Comparison of ENCODE assay signal across 14 cellular contexts in the genomic region with DNA sequence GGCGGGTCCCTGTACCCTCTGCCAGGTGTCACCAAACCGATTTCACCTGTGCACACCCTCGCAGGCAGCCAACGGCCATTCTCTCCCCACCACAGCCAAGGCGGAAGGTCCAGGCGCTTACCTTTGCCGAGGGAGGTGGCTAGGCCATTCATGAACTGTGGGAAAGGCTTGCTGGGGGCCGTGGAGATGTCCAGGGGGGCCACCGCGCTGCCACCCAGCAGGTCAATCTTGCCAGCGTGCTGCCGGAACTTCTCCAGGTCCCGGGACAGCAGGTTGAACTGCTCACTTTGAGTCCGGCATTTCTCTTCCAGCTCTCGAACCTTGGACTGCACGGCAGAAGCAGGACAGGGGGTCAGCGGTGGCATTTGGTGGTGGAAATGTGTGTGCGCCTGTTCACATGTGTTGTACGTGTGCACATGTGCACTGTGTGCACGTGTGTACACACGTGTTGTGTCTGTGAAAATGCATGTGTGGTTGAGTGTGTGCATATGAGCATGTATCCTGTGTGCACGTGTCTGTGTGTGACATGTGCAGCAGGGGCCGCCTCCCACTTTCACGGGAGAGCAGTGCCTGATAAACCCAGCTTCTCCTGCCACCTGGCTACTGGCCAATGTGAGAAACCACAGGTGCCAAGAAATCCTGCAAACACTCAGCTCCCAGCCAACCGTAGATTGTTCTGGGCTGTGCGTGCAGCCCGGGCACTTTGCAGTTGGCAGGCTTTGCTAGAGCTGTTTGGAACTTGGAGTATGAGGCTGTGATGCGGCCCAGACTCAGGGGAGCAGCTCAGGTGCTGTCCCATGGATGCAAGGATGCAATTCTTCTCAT.
DNase-seq lines count a peak whose midpoint lies in the region; ATAC-seq and TF ChIP-seq lines count a peak whose summit lies in the region.
"Had no signal": no experiment of that assay in that cellular context is flagged by ENCODE, and none has a peak within 500 bp of the region (broad histone marks: within the 10 kb centered on the region; RNA-seq: fewer than 3 reads in every experiment).

No MANE protein-coding gene starts in this region.

- no peak for TF ChIP-seq POLR2A in IMR-90 (IDR thresholded peaks at IDR 0.05; ENCODE audit: low read depth, low read length)

- H3K56ac ChIP-seq in IMR-90 (ENCODE audit: extremely low read depth, insufficient read depth, low read length): no peak overlapping the region

- H4K91ac ChIP-seq in IMR-90 (ENCODE audit: insufficient read depth, low read depth, low read length): no peak overlapping the region

- no peak overlapping the region for H2BK5ac ChIP-seq in IMR-90 (ENCODE audit: low read depth, low read length, poor library complexity, severe bottlenecking)

- no peak overlapping the region for H3K4me2 ChIP-seq in IMR-90 (ENCODE audit: low read depth, low read length)

- H3K4me1 ChIP-seq in IMR-90 (ENCODE audit: control insufficient read depth, insufficient read depth, low read length): no peaks in the 10 kb centered on the region

- H4K5ac ChIP-seq in IMR-90 (ENCODE audit: low read depth, low read length): no peak overlapping the region

- no peak overlapping the region for H3K4ac ChIP-seq in IMR-90 (ENCODE audit: low read depth, low read length)

- no peaks in the 10 kb centered on the region for H4K20me1 ChIP-seq in IMR-90 (ENCODE audit: insufficient read depth, low read length)

- intact Hi-C loops in IMR-90 (cut with micrococcal nuclease): no loop called here

- no peak overlapping the region for H4K8ac ChIP-seq in IMR-90 (ENCODE audit: low read depth in 2 of 2, low read length in 2 of 2)

- H3K4me3 ChIP-seq in IMR-90 (ENCODE audit: insufficient read depth, low read depth, low read length): no peak overlapping the region
- H3K4me3 ChIP-seq: lung had no signal

- H2AK9ac ChIP-seq in IMR-90 (replicated peaks; ENCODE audit: low read depth, low read length, poor library complexity): no peak overlapping the region

- H3K14ac ChIP-seq in IMR-90 (replicated peaks; ENCODE audit: low read depth, low read length): no peak overlapping the region

- no peak overlapping the region for H2BK20ac ChIP-seq in IMR-90 (ENCODE audit: low read depth, low read length)

- dilution Hi-C loops in IMR-90 (cut with HindIII; ENCODE audit: low sequenced_read_pairs, unreplicated experiment): no loop called here

- H3K18ac ChIP-seq in IMR-90 (ENCODE audit: low read depth, low read length): no peak overlapping the region

- ATAC-seq in IMR-90 (ENCODE audit: low read depth): no peak
- ATAC-seq: activated CD4-positive, CD25-positive, alpha-beta regulatory T cell treated with anti-CD3 and anti-CD28 coated beads, Interleukin-2, amount 50 U/mL, for 24 hours had no signal

- H3K27me3 ChIP-seq in IMR-90 (ENCODE audit: control insufficient read depth, insufficient read depth, low read length): no peaks in the 10 kb centered on the region

- H3K9me3 ChIP-seq in IMR-90 (ENCODE audit: control insufficient read depth, insufficient read depth, low read length): peaks cover 56% of the 10 kb centered on the region

- H3K23ac ChIP-seq in IMR-90 (ENCODE audit: low read depth, low read length): no peak overlapping the region

- no peak overlapping the region for H2BK15ac ChIP-seq in IMR-90 (ENCODE audit: low read depth, low read length)

- H3K9me1 ChIP-seq in IMR-90 (ENCODE audit: insufficient read depth, low read length): no peaks in the 10 kb centered on the region

- in situ Hi-C loops in IMR-90 (cut with MboI; ENCODE audit: low sequenced_read_pairs): no loop called here

- no peaks in the 10 kb centered on the region for H3K36me3 ChIP-seq in IMR-90 (ENCODE audit: control insufficient read depth, insufficient read depth, low read length)

- no peak overlapping the region for H3K27ac ChIP-seq in IMR-90 (ENCODE audit: insufficient read depth, low read length)

- BruUV-seq in IMR-90 (replicated peaks; lab: Mats Ljungman, UMichigan): no TSS peak

- no peak overlapping the region for H3K9ac ChIP-seq in IMR-90 (ENCODE audit: low read depth, low read length)

- TF ChIP-seq CTCF in IMR-90 (conservative IDR thresholded peaks at IDR 0.05; ENCODE audit: low read depth, low read length): no peak

- H3K79me1 ChIP-seq in IMR-90 (ENCODE audit: low read depth in 1 of 2, low read length in 2 of 2): no peaks in the 10 kb centered on the region

- CTCF ChIA-PET in IMR-90 (lab: Yijun Ruan, JAX): no interaction called here

- 80% methylated on average over 2 of the region's 28 CpGs; no CpG with 5 or more reads in 1 of the 2 experiments for WGBS in IMR-90 (ENCODE audit: extremely low coverage in 2 of 2, insufficient read length in 1 of 2), 2 experiments

- DNase-seq in IMR-90: no peak
- peak; percentile 71 for DNase-seq in NCI-H2107 (lab: John Stamatoyannopoulos, UW)
- DNase-seq in cerebellar cortex (ENCODE audit: low spot score): peak; percentile 11
- DNase-seq in occipital lobe (lab: John Stamatoyannopoulos, UW): peak; percentile 72
- no peak for DNase-seq in NK-92 treated with Interleukin-12 subunit alpha and Interleukin-12 subunit beta, amount 100 ng/mL, for 24 hours (lab: John Stamatoyannopoulos, UW)
- no peak for DNase-seq in NOMO-1 treated with DMSO at 0.1 percent for 48 hours (lab: John Stamatoyannopoulos, UW; ENCODE audit: unreplicated experiment)
- no peak for DNase-seq in globus pallidus (ENCODE audit: low spot score)
- no peak for DNase-seq in dedifferentiated amniotic fluid mesenchymal stem cell (ENCODE audit: extremely low spot score)
- DNase-seq: activated CD8-positive, alpha-beta memory T cell treated with anti-CD3 and anti-CD28 coated beads, Interleukin-2, amount 50 U/mL, for 4 hours; activated naive CD8-positive, alpha-beta T cell treated with anti-CD3 and anti-CD28 coated beads, Interleukin-2, amount 10 ng/mL, durations not matched to agents 7 days and 5 days; CD4-positive, alpha-beta memory T cell; stimulated activated CD4-positive, alpha-beta T cell treated with anti-CD3 and anti-CD28 coated beads, Interleukin-12 subunit alpha, Interleukin-12 subunit beta, amount 100 ng/mL, for 4 hours had no signal

- H2AK5ac ChIP-seq in IMR-90 (ENCODE audit: low read depth, low read length): no peak overlapping the region

- no peak overlapping the region for H2BK120ac ChIP-seq in IMR-90 (ENCODE audit: low read depth, low read length)

- POLR2A ChIA-PET in IMR-90 (lab: Charles Lee; ENCODE audit: unreplicated experiment): no interaction called here

- no peak for TF ChIP-seq RAD21 in IMR-90 (IDR thresholded peaks at IDR 0.05; ENCODE audit: low read length)

- H2AFZ ChIP-seq in IMR-90 (replicated peaks; ENCODE audit: low read length, poor library complexity): peak overlapping the region; percentile 43

TF ChIP-seq in IMR-90, 13 proteins besides CTCF, POLR2A, EP300 and RAD21:
- no peak for TF ChIP-seq BHLHE40 (IDR thresholded peaks at IDR 0.05; ENCODE audit: low read depth, low read length)
- no peak for TF ChIP-seq SMC3 (IDR thresholded peaks at IDR 0.05; ENCODE audit: low read depth, low read length)
- TF ChIP-seq MAFK (IDR thresholded peaks at IDR 0.05; ENCODE audit: low read depth, low read length): no peak
- TF ChIP-seq MAZ (IDR thresholded peaks at IDR 0.05; ENCODE audit: borderline replicate concordance, low read depth, low read length): no peak
- TF ChIP-seq MXI1 (IDR thresholded peaks at IDR 0.05; ENCODE audit: borderline replicate concordance, low read depth, low read length): no peak
- TF ChIP-seq, protein P1, sequence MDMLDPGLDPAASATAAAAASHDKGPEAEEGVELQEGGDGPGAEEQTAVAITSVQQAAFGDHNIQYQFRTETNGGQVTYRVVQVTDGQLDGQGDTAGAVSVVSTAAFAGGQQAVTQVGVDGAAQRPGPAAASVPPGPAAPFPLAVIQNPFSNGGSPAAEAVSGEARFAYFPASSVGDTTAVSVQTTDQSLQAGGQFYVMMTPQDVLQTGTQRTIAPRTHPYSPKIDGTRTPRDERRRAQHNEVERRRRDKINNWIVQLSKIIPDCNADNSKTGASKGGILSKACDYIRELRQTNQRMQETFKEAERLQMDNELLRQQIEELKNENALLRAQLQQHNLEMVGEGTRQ (IDR thresholded peaks at IDR 0.05; ENCODE audit: low read depth, low read length): no peak
- TF ChIP-seq, protein P2, sequence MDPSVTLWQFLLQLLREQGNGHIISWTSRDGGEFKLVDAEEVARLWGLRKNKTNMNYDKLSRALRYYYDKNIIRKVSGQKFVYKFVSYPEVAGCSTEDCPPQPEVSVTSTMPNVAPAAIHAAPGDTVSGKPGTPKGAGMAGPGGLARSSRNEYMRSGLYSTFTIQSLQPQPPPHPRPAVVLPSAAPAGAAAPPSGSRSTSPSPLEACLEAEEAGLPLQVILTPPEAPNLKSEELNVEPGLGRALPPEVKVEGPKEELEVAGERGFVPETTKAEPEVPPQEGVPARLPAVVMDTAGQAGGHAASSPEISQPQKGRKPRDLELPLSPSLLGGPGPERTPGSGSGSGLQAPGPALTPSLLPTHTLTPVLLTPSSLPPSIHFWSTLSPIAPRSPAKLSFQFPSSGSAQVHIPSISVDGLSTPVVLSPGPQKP (IDR thresholded peaks at IDR 0.05; ENCODE audit: borderline replicate concordance, low read depth, low read length): no peak
- TF ChIP-seq NFE2L2 (IDR thresholded peaks at IDR 0.05; ENCODE audit: low read depth, low read length): no peak
- TF ChIP-seq RFX5 (IDR thresholded peaks at IDR 0.05; ENCODE audit: low read depth, low read length): no peak
- TF ChIP-seq CHD1 (IDR thresholded peaks at IDR 0.05; ENCODE audit: low read depth, low read length): no peak
- TF ChIP-seq RCOR1 (IDR thresholded peaks at IDR 0.05; ENCODE audit: insufficient replicate concordance, low read length): no peak
- TF ChIP-seq CEBPB (IDR thresholded peaks at IDR 0.05; ENCODE audit: low read depth, low read length): no peak
- no peak for TF ChIP-seq FOS (IDR thresholded peaks at IDR 0.05; ENCODE audit: low read depth, low read length)

Comparison
In these comparisons a context has a peak if more than half of its experiments do, and no peak if none do; other contexts are left out.
1. DNase-seq: peak in NCI-H2107 (single experiment), cerebellar cortex (single experiment) and occipital lobe (single experiment); none in IMR-90 (single experiment), NK-92 treated with Interleukin-12 subunit alpha and Interleukin-12 subunit beta, amount 100 ng/mL, for 24 hours (single experiment), NOMO-1 treated with DMSO at 0.1 percent for 48 hours (single experiment), globus pallidus (single experiment) and dedifferentiated amniotic fluid mesenchymal stem cell (single experiment).